21 cellular contexts compared by ENCODE assay signal in the genomic region with DNA sequence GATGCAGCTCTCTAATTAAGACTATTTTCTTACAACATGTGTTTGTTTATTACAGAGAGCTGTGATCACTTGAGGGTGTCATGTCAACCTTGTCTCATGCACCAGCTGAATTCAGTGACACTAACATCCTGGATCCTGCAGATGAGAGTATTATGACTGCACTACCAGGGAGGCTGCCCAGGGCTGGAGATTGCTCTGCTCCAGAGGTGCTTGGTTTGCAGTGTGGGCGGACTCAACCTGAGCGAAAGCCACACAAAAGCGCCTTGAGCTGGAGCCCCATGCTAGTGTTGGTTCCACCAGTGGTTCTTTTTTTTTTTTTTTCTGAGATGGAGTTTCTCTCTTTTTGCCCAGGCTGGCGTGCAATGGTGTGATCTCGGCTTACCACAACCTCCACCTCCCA.
"Had no signal": no experiment of that assay in that cellular context is flagged by ENCODE, and none has a peak within 500 bp of the region (broad histone marks: within the 10 kb centered on the region; RNA-seq: fewer than 3 reads in every experiment).

No MANE protein-coding gene starts in this region.

- H3K4me3 Mint-ChIP-seq: memory B cell; mesothelial cell of epicardium; naive B cell; nephron; neural progenitor cell; stimulated activated effector memory CD8-positive, alpha-beta T cell treated with anti-CD3 and anti-CD28 coated beads, Interleukin-12 subunit alpha, Interleukin-12 subunit beta, amount 100 ng/mL, for 72 hours had no signal

- H3K36me3 Mint-ChIP-seq: stimulated activated effector memory CD8-positive, alpha-beta T cell treated with anti-CD3 and anti-CD28 coated beads, Interleukin-12 subunit alpha, Interleukin-12 subunit beta, amount 100 ng/mL, for 72 hours had no signal

- DNase-seq: dermis blood vessel endothelial cell; effector memory CD4-positive, alpha-beta T cell; foreskin keratinocyte; heart left ventricle; kidney; mucosa of descending colon; naive B cell; right lobe of liver; small intestine; stimulated activated CD4-positive, alpha-beta T cell treated with anti-CD3 and anti-CD28 coated beads, Interleukin-15, amount 100 ng/mL, for 24 hours; stimulated activated CD4-positive, alpha-beta T cell treated with anti-CD3 and anti-CD28 coated beads, Interleukin-2, amount 100 ng/mL, for 48 hours; stimulated activated naive CD4-positive, alpha-beta T cell treated with Interleukin-2 at 50 U/mL for 16 hours; upper lobe of left lung had no signal

- H3K27me3 Mint-ChIP-seq: memory B cell, progenitor cell of endocrine pancreas had no signal

- H3K27ac Mint-ChIP-seq: memory B cell; mesothelial cell of epicardium; nephron; neural progenitor cell; progenitor cell of endocrine pancreas; stimulated activated effector memory CD8-positive, alpha-beta T cell treated with anti-CD3 and anti-CD28 coated beads, Interleukin-12 subunit alpha, Interleukin-12 subunit beta, amount 100 ng/mL, for 72 hours had no signal

- H3K4me1 Mint-ChIP-seq: memory B cell; naive B cell; stimulated activated effector memory CD8-positive, alpha-beta T cell treated with anti-CD3 and anti-CD28 coated beads, Interleukin-12 subunit alpha, Interleukin-12 subunit beta, amount 100 ng/mL, for 72 hours had no signal

- ATAC-seq: foreskin keratinocyte; gastroesophageal sphincter; heart left ventricle; left lobe of liver; mucosa of descending colon; right lobe of liver; stimulated activated effector memory CD8-positive, alpha-beta T cell treated with anti-CD3 and anti-CD28 coated beads, Interleukin-12 subunit alpha, Interleukin-12 subunit beta, amount 100 ng/mL, for 72 hours had no signal
